In genomic region chr4:23888421-23889319, GRCh38 we compare ENCODE assay signal across 8 cellular contexts.
DNase-seq lines count a peak whose midpoint lies in the region; ATAC-seq and TF ChIP-seq lines count a peak whose summit lies in the region.

No MANE protein-coding gene starts in this region.

- TF ChIP-seq CTCF in AG10803 (conservative IDR thresholded peaks at IDR 0.05; ENCODE audit: low read length) (no peak), nephron (IDR thresholded peaks at IDR 0.05; ENCODE audit: unreplicated experiment in 3 of 3) (no peak)

- peaks cover 43% of the 10 kb centered on the region for H3K4me1 Mint-ChIP-seq in nephron

- ATAC-seq in HG03097 (IDR thresholded peaks at IDR 0.05; ENCODE audit: low FRiP score, unreplicated experiment) = no peak

- H3K36me3 Mint-ChIP-seq in nephron (ENCODE audit: low read depth) = no peaks in the 10 kb centered on the region

- H3K4me3 Mint-ChIP-seq in nephron = peak overlapping the region; percentile 84 to 88 (median 86)

- peak overlapping the region; percentile 46 to 86 (median 59) for H3K27ac Mint-ChIP-seq in nephron

- H3K4me3 ChIP-seq in AG10803 (ENCODE audit: low read length) = peak overlapping the region; percentile 60

- no peaks in the 10 kb centered on the region for H3K9me3 Mint-ChIP-seq in nephron

- peak; percentile 68 for DNase-seq in AG10803 (ENCODE audit: low read depth)
- peak; percentile 44 for DNase-seq in NCI-H69 (lab: John Stamatoyannopoulos, UW)
- peak; percentile 77 for DNase-seq in fibroblast of peridontal ligament (ENCODE audit: extremely low read depth)
- no peak for DNase-seq in NCI-H187 treated with DMSO at 0.1 percent for 48 hours (lab: John Stamatoyannopoulos, UW)
- no peak for DNase-seq in effector CD4-positive, alpha-beta T cell
- no peak for DNase-seq in activated T-cell treated with anti-CD3 and anti-CD28 coated beads, Interleukin-2, amount 50 U/mL, for 48 hours

- peaks cover 16% of the 10 kb centered on the region for H3K27me3 Mint-ChIP-seq in nephron (ENCODE audit: low read depth)

Comparison
In these comparisons a context has a peak if more than half of its experiments do, and no peak if none do; other contexts are left out.
1. DNase-seq: peak in AG10803 (single experiment), NCI-H69 (single experiment) and fibroblast of peridontal ligament (single experiment); none in NCI-H187 treated with DMSO at 0.1 percent for 48 hours (single experiment), effector CD4-positive, alpha-beta T cell (single experiment) and activated T-cell treated with anti-CD3 and anti-CD28 coated beads, Interleukin-2, amount 50 U/mL, for 48 hours (0 of 2).